ENCODE assay signal across 1 cellular context in the genomic region with DNA sequence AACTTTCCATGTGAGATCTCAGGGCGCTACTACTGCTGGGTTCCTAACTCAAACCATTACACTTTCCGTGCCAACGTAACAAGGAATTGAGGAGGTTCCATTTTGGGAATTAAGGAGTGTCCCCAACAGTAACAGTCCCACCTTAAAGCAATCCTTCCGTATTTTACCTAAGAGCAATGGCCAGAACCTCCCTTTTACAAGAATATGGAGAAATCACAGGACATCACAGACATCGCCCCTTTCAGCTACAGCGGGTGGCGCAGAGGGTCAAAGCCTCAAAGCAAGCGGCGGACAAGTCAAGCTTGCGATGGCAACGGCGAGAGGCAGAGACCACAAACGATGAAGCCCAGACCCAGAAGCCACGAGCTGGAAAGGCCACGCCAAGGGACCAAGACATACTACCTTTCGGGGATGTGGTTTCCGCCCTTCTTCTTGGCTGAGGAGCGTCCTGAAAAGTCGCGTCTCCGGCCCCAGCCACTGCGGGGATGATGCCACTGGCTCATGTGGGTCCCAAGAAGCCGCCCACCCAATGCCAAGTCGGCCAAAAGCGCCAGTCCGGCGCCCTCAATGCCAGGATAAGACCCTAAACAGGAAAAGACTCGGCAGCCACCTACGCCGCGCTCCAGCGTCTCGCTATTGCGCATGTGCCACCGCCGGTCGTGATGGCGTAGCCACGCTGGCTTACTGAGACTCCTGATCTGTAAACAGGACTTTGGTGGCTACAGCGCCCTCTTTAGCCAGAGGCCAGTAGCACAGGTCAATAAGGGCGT.
TF ChIP-seq lines count a peak whose summit lies in the region.

A gene (minus strand): TSS at position 632 of the 770 bp plus-strand sequence. CDS start 129 bp downstream, at position 503.

TF ChIP-seq in SK-N-SH, 30 proteins besides CTCF, POLR2A, EP300 and RAD21 (continued from another document):
- TF ChIP-seq, protein P1, sequence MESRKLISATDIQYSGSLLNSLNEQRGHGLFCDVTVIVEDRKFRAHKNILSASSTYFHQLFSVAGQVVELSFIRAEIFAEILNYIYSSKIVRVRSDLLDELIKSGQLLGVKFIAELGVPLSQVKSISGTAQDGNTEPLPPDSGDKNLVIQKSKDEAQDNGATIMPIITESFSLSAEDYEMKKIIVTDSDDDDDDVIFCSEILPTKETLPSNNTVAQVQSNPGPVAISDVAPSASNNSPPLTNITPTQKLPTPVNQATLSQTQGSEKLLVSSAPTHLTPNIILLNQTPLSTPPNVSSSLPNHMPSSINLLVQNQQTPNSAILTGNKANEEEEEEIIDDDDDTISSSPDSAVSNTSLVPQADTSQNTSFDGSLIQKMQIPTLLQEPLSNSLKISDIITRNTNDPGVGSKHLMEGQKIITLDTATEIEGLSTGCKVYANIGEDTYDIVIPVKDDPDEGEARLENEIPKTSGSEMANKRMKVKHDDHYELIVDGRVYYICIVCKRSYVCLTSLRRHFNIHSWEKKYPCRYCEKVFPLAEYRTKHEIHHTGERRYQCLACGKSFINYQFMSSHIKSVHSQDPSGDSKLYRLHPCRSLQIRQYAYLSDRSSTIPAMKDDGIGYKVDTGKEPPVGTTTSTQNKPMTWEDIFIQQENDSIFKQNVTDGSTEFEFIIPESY (IDR thresholded peaks at IDR 0.05; ENCODE audit: borderline replicate concordance, low read depth), result no peak
- TF ChIP-seq MXI1 (IDR thresholded peaks at IDR 0.05; ENCODE audit: low read depth, low read length) (peak; percentile 88), RCOR1 (IDR thresholded peaks at IDR 0.05; ENCODE audit: low read length) (0 out of 2 replicates have a peak, but pooled peaks have one; percentile 43), NFIC (IDR thresholded peaks at IDR 0.05; ENCODE audit: borderline replicate concordance) (no peak), TEAD4 (IDR thresholded peaks at IDR 0.05; ENCODE audit: borderline replicate concordance, insufficient read depth) (no peak), RXRA (IDR thresholded peaks at IDR 0.05; ENCODE audit: borderline replicate concordance, low read depth) (no peak), YY1 (IDR thresholded peaks at IDR 0.05; ENCODE audit: low read depth) (peak; percentile 52; the same call in 1 of the 2 replicates), FOSL2 (IDR thresholded peaks at IDR 0.05; ENCODE audit: borderline replicate concordance, low read depth) (no peak), TCF12 (IDR thresholded peaks at IDR 0.05) (no peak), CHD2 (IDR thresholded peaks at IDR 0.05; ENCODE audit: low read length, partially characterized antibody) (peak; percentile 45), POLR2AphosphoS5 (IDR thresholded peaks at IDR 0.05; ENCODE audit: low read depth, low read length) (peak; percentile 91), ELF1 (IDR thresholded peaks at IDR 0.05) (no peak), TAF1 (IDR thresholded peaks at IDR 0.05; ENCODE audit: borderline replicate concordance, low read depth, low read length) (peak; percentile 60; the same call in 1 of the 2 replicates), EZH2phosphoT487 (IDR thresholded peaks at IDR 0.05; ENCODE audit: borderline replicate concordance, low read depth) (no peak), FOXJ3 (CRISPR knock-in tag; IDR thresholded peaks at IDR 0.05) (0 out of 2 replicates have a peak, but pooled peaks have one; percentile 54), SMC3 (IDR thresholded peaks at IDR 0.05; ENCODE audit: low read depth, low read length) (peak; percentile 42), SIN3A (IDR thresholded peaks at IDR 0.05; ENCODE audit: borderline replicate concordance, low read depth, low read length) (0 out of 2 replicates have a peak, but pooled peaks have one; percentile 60), GABPA (IDR thresholded peaks at IDR 0.05; ENCODE audit: low read depth) (0 out of 2 replicates have a peak, but pooled peaks have one; percentile 34), RFX5 (IDR thresholded peaks at IDR 0.05; ENCODE audit: low read length) (0 out of 2 replicates have a peak, but pooled peaks have one; percentile 24), FOXM1 (IDR thresholded peaks at IDR 0.05; ENCODE audit: low read depth) (no peak), MEF2A (IDR thresholded peaks at IDR 0.05; ENCODE audit: borderline replicate concordance, low read depth) (no peak)
- TF ChIP-seq, protein P2, sequence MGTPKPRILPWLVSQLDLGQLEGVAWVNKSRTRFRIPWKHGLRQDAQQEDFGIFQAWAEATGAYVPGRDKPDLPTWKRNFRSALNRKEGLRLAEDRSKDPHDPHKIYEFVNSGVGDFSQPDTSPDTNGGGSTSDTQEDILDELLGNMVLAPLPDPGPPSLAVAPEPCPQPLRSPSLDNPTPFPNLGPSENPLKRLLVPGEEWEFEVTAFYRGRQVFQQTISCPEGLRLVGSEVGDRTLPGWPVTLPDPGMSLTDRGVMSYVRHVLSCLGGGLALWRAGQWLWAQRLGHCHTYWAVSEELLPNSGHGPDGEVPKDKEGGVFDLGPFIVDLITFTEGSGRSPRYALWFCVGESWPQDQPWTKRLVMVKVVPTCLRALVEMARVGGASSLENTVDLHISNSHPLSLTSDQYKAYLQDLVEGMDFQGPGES (IDR thresholded peaks at IDR 0.05; ENCODE audit: low read depth, low read length), result no peak
- TF ChIP-seq, protein P3, sequence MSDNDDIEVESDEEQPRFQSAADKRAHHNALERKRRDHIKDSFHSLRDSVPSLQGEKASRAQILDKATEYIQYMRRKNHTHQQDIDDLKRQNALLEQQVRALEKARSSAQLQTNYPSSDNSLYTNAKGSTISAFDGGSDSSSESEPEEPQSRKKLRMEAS (IDR thresholded peaks at IDR 0.05; ENCODE audit: low read depth), result peak; percentile 79
- TF ChIP-seq, protein P4, sequence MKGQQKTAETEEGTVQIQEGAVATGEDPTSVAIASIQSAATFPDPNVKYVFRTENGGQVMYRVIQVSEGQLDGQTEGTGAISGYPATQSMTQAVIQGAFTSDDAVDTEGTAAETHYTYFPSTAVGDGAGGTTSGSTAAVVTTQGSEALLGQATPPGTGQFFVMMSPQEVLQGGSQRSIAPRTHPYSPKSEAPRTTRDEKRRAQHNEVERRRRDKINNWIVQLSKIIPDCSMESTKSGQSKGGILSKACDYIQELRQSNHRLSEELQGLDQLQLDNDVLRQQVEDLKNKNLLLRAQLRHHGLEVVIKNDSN (IDR thresholded peaks at IDR 0.05; ENCODE audit: borderline replicate concordance, low read depth), result no peak
- TF ChIP-seq, protein P5, sequence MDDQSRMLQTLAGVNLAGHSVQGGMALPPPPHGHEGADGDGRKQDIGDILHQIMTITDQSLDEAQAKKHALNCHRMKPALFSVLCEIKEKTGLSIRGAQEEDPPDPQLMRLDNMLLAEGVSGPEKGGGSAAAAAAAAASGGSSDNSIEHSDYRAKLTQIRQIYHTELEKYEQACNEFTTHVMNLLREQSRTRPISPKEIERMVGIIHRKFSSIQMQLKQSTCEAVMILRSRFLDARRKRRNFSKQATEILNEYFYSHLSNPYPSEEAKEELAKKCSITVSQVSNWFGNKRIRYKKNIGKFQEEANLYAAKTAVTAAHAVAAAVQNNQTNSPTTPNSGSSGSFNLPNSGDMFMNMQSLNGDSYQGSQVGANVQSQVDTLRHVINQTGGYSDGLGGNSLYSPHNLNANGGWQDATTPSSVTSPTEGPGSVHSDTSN (IDR thresholded peaks at IDR 0.05), result no peak
